ENCODE assay signal across 11 cellular contexts in the genomic region with DNA sequence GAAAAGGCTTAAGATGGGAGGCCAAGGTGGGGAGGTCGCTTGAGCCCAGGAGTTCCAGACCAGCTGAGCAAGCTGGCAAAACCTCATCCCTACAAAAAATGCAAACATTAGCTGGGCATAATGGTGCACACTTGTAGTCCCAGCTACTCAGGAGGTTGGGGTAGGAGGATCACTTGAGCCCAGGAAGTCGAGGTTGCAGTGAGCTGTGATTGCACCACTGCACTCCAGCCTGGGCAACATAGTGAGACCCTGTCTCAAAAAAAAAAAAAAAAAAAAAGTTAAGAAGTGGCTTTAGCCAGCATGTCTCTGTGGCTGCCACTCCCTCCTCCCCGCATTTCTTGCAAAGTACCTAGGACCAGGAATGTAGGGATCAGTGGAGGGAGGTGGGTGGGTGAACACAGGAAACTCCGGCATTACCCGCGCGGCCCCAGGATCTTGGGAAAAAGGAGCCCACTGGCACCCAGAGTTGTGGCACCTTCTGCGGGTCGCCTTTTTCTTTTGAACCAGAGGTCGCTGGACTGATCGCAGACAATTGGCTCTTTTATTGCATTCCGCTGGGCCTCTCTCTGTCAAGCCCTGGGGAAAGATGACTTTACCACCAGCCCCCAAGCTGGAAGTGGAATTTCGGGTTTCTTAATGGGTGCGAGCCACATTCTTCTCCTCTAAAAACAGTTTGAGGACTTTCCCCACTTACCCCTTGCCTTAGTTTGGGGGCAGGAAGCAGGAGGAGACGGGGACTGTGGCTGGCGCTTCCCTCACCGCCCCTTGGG. TPM values are rescaled to one million over a fixed set of nuclear protein-coding genes. Genes with fewer than 3 reads are reported as not detected.
DNase-seq lines count a peak whose midpoint lies in the region; ATAC-seq and TF ChIP-seq lines count a peak whose summit lies in the region.
"Had no signal": no experiment of that assay in that cellular context is flagged by ENCODE, and none has a peak within 500 bp of the region (broad histone marks: within the 10 kb centered on the region; RNA-seq: fewer than 3 reads in every experiment).

No MANE protein-coding gene starts in this region.

- peaks cover 31% of the 10 kb centered on the region for H3K27me3 Mint-ChIP-seq in activated CD4-positive, alpha-beta T cell treated with anti-CD3 and anti-CD28 coated beads, Interleukin-2, amount 10 ng/mL, durations not matched to agents 7 days and 5 days
- H3K27me3 Mint-ChIP-seq in central memory CD8-positive, alpha-beta T cell, result peaks cover 41% of the 10 kb centered on the region

- no peaks in the 10 kb centered on the region for H3K79me2 ChIP-seq in OCI-LY7 (ENCODE audit: insufficient read depth, low read depth, low read length)

- no peaks in the 10 kb centered on the region for H3K9me2 ChIP-seq in OCI-LY7 (ENCODE audit: insufficient read depth, low read length)

- TF ChIP-seq CTCF in OCI-LY7 (conservative IDR thresholded peaks at IDR 0.05; ENCODE audit: low read length) (no peak), mucosa of descending colon (IDR thresholded peaks at IDR 0.05) (no peak)

- H2AFZ ChIP-seq in OCI-LY7 (ENCODE audit: low read length) (no peak overlapping the region), neuronal stem cell (ENCODE audit: low read length) (peak overlapping the region; percentile 80)

- no peak overlapping the region for H2BK15ac ChIP-seq in neuronal stem cell (ENCODE audit: low read length)

- no peak overlapping the region for H2AK5ac ChIP-seq in neuronal stem cell (ENCODE audit: low read depth, low read length)

- peaks cover 13% of the 10 kb centered on the region for H3K36me3 Mint-ChIP-seq in activated CD4-positive, alpha-beta T cell treated with anti-CD3 and anti-CD28 coated beads, Interleukin-2, amount 10 ng/mL, durations not matched to agents 7 days and 5 days (ENCODE audit: low read depth)
- H3K36me3 Mint-ChIP-seq in central memory CD8-positive, alpha-beta T cell (ENCODE audit: insufficient read depth), result peaks cover 21% of the 10 kb centered on the region

- H3K9ac ChIP-seq in neuronal stem cell (ENCODE audit: low read depth, low read length, poor library complexity), result no peak overlapping the region

- no peak overlapping the region for H3K14ac ChIP-seq in neuronal stem cell (ENCODE audit: low read length)

- no peak overlapping the region for H2BK120ac ChIP-seq in neuronal stem cell (ENCODE audit: low read depth, low read length)

- CTCF ChIA-PET in activated CD4-positive, alpha-beta T cell treated with anti-CD3 and anti-CD28 coated beads, Interleukin-2, amount 10 ng/mL, durations not matched to agents 7 days and 5 days (lab: Charles Lee), result interaction anchor here (1.0 to 1.4 kb wide), 2 partner anchors 12 to 18 kb away, joined by 4 to 5 read pairs; no protein-coding TSS in a partner anchor
- CTCF ChIA-PET in OCI-LY7 (lab: Charles Lee; ENCODE audit: unreplicated experiment), result no interaction called here

- H3K4me1 ChIP-seq in OCI-LY7 (ENCODE audit: insufficient read depth, low read length, poor library complexity, severe bottlenecking), result peaks cover 13% of the 10 kb centered on the region
- H3K4me1 ChIP-seq in neuronal stem cell (ENCODE audit: control insufficient read depth in 2 of 2, insufficient read depth in 1 of 2, low read depth in 1 of 2, low read length in 2 of 2), result peaks cover 23 to 39% of the 10 kb centered on the region in 2 donors
- H3K4me1 ChIP-seq in mucosa of descending colon (ENCODE audit: low read depth), result peaks cover 38% of the 10 kb centered on the region

- H3K18ac ChIP-seq in neuronal stem cell (ENCODE audit: low read length), result no peak overlapping the region

- POLR2A ChIA-PET in activated CD4-positive, alpha-beta T cell treated with anti-CD3 and anti-CD28 coated beads, Interleukin-2, amount 10 ng/mL, durations not matched to agents 7 days and 5 days (lab: Charles Lee), result no interaction called here
- POLR2A ChIA-PET in OCI-LY7 (lab: Charles Lee), result no interaction called here

- H3K79me1 ChIP-seq in neuronal stem cell (ENCODE audit: low read depth, low read length), result no peaks in the 10 kb centered on the region

- no peak overlapping the region for H3K23ac ChIP-seq in neuronal stem cell (ENCODE audit: low read depth, low read length, poor library complexity)

- H4K20me1 ChIP-seq in OCI-LY7 (ENCODE audit: insufficient read depth, low read length), result no peaks in the 10 kb centered on the region

- H3K4me2 ChIP-seq in OCI-LY7 (ENCODE audit: low read length), result peak overlapping the region; percentile 68
- no peak overlapping the region for H3K4me2 ChIP-seq in neuronal stem cell (ENCODE audit: insufficient read depth, low read length, poor library complexity, severe bottlenecking)

- H3K27ac ChIP-seq in OCI-LY7 (ENCODE audit: low read depth, low read length, poor library complexity, severe bottlenecking) (no peak overlapping the region), neuronal stem cell (replicated peaks; ENCODE audit: low read length) (peak overlapping the region; percentile 28)

- no peak overlapping the region for H2BK5ac ChIP-seq in neuronal stem cell (ENCODE audit: low read length)

- H3K9me3 ChIP-seq in OCI-LY7 (ENCODE audit: low read length) (no peaks in the 10 kb centered on the region), neuronal stem cell (replicated peaks in 1 of 2; ENCODE audit: control insufficient read depth in 2 of 2, insufficient read depth in 1 of 2, low read depth in 1 of 2, low read length in 2 of 2) (no peaks in the 10 kb centered on the region), mucosa of descending colon (no peaks in the 10 kb centered on the region)

- intact Hi-C loops in OCI-LY7 (cut with micrococcal nuclease; ENCODE audit: unreplicated experiment), result no loop called here
- intact Hi-C loops in mucosa of descending colon (cut with DNase I, micrococcal nuclease), result no loop called here

- H3K4me1 Mint-ChIP-seq in activated CD4-positive, alpha-beta T cell treated with anti-CD3 and anti-CD28 coated beads, Interleukin-2, amount 10 ng/mL, durations not matched to agents 7 days and 5 days, result peaks cover 23% of the 10 kb centered on the region
- H3K4me1 Mint-ChIP-seq in central memory CD8-positive, alpha-beta T cell, result peaks cover 11% of the 10 kb centered on the region

- ATAC-seq in central memory CD8-positive, alpha-beta T cell (replicated peaks; ENCODE audit: extremely low read depth, poor library complexity, severe bottlenecking), result no peak
- ATAC-seq in mucosa of descending colon, result no peak

- no peak overlapping the region for H3K27ac Mint-ChIP-seq in activated CD4-positive, alpha-beta T cell treated with anti-CD3 and anti-CD28 coated beads, Interleukin-2, amount 10 ng/mL, durations not matched to agents 7 days and 5 days
- no peak overlapping the region for H3K27ac Mint-ChIP-seq in central memory CD8-positive, alpha-beta T cell (ENCODE audit: low read depth)

- no peak overlapping the region for H2BK12ac ChIP-seq in neuronal stem cell (ENCODE audit: low read length)

- H3K27me3 ChIP-seq in neuronal stem cell (ENCODE audit: control insufficient read depth in 3 of 3, insufficient read depth in 3 of 3, low read depth in 1 of 3, low read length in 3 of 3), result peaks cover 0 to 33% (median 15%) of the 10 kb centered on the region in 3 experiments

- no peak overlapping the region for H3K4ac ChIP-seq in neuronal stem cell (ENCODE audit: low read length)

- H3K4me3 Mint-ChIP-seq in activated CD4-positive, alpha-beta T cell treated with anti-CD3 and anti-CD28 coated beads, Interleukin-2, amount 10 ng/mL, durations not matched to agents 7 days and 5 days, result peak overlapping the region; percentile 62
- H3K4me3 Mint-ChIP-seq in central memory CD8-positive, alpha-beta T cell, result peak overlapping the region; percentile 78

- H3K36me3 ChIP-seq in OCI-LY7 (ENCODE audit: insufficient read depth, low read length), result no peaks in the 10 kb centered on the region
- peaks cover 4 to 31% of the 10 kb centered on the region in 2 donors for H3K36me3 ChIP-seq in neuronal stem cell (replicated peaks in 1 of 2; ENCODE audit: control insufficient read depth in 2 of 2, insufficient read depth in 2 of 2, low read length in 2 of 2)
- no peaks in the 10 kb centered on the region for H3K36me3 ChIP-seq in mucosa of descending colon (ENCODE audit: low read depth)

- H3K9me3 Mint-ChIP-seq in activated CD4-positive, alpha-beta T cell treated with anti-CD3 and anti-CD28 coated beads, Interleukin-2, amount 10 ng/mL, durations not matched to agents 7 days and 5 days, result no peaks in the 10 kb centered on the region
- no peaks in the 10 kb centered on the region for H3K9me3 Mint-ChIP-seq in central memory CD8-positive, alpha-beta T cell

- BruUV-seq in OCI-LY7 (replicated peaks; lab: Mats Ljungman, UMichigan), result no TSS peak

- H3K4me3 ChIP-seq in OCI-LY7 (ENCODE audit: low read depth, low read length, poor library complexity, severe bottlenecking) (no peak overlapping the region), neuronal stem cell (ENCODE audit: low read length in 2 of 2) (peak overlapping the region in 1 of 2 donors; percentile 59), mucosa of descending colon (no peak overlapping the region)

- H4K91ac ChIP-seq in neuronal stem cell (ENCODE audit: low read depth, low read length, poor library complexity), result no peak overlapping the region

- no peak for DNase-seq in activated CD4-positive, alpha-beta T cell treated with anti-CD3 and anti-CD28 coated beads, Interleukin-2, amount 10 ng/mL, durations not matched to agents 7 days and 5 days
- no peak for DNase-seq in activated CD4-positive, alpha-beta T cell treated with anti-CD3 and anti-CD28 coated beads, Interleukin-2, amount 50 U/mL, for 48 hours
- DNase-seq in OCI-LY7 (ENCODE audit: low spot score), result no peak
- no peak for DNase-seq in central memory CD8-positive, alpha-beta T cell (ENCODE audit: low spot score in 2 of 2)
- DNase-seq in neuronal stem cell (ENCODE audit: low spot score), result no peak
- no peak for DNase-seq in mucosa of descending colon
- no peak for DNase-seq in NCI-H1417 treated with DMSO at 0.1 percent for 48 hours (lab: John Stamatoyannopoulos, UW)
- no peak for DNase-seq in activated CD4-positive, CD25-positive, alpha-beta regulatory T cell (lab: John Stamatoyannopoulos, UW)
- DNase-seq: amniotic stem cell; stimulated activated CD4-positive, alpha-beta T cell treated with anti-CD3 and anti-CD28 coated beads, Interleukin-1b, Interleukin-23, amount 100 ng/mL, for 48 hours had no signal

- WGBS in neuronal stem cell (ENCODE audit: extremely low coverage in 2 of 2, insufficient read length in 2 of 2, insufficient replicate concordance in 1 of 2), 2 donors, result no CpG with 5 or more reads among the region's 17 CpGs

- no peak overlapping the region for H4K8ac ChIP-seq in neuronal stem cell (ENCODE audit: low read depth, low read length)

RNA-seq across cellular contexts. Expression of gene VGF, which starts 3.5 kb away (rescaled TPM):
- total RNA-seq in activated CD4-positive, alpha-beta T cell treated with anti-CD3 and anti-CD28 coated beads, Interleukin-2, amount 10 ng/mL, durations not matched to agents 7 days and 5 days, result under 1 TPM; 0.15 to 0.22 TPM
- not detected in 2 replicates for total RNA-seq in OCI-LY7 (2014; rRNA removed; shearing (Covaris generic))
- 1.5 TPM in 2 replicates for total RNA-seq in OCI-LY7 (2022)
- polyA plus RNA-seq in neuronal stem cell (2013, experiment 1 of 2), result 3.6 TPM
- polyA plus RNA-seq in neuronal stem cell (2013, experiment 2 of 2), result 3.9 TPM
- under 1 TPM; 0.38 to 0.84 (median 0.46) TPM for total RNA-seq in mucosa of descending colon

RNA-seq across cellular contexts. Expression of gene AP1S1, which starts 7.6 kb away (rescaled TPM):
- 10 to 100 TPM; 37.9 to 48.2 TPM for total RNA-seq in activated CD4-positive, alpha-beta T cell treated with anti-CD3 and anti-CD28 coated beads, Interleukin-2, amount 10 ng/mL, durations not matched to agents 7 days and 5 days
- 57.9 and 88.0 TPM in 2 replicates for total RNA-seq in OCI-LY7 (2014; rRNA removed; shearing (Covaris generic))
- total RNA-seq in OCI-LY7 (2022), result 58.3 and 67.3 TPM in 2 replicates
- polyA plus RNA-seq in neuronal stem cell (2013, experiment 1 of 2), result 50.8 TPM
- polyA plus RNA-seq in neuronal stem cell (2013, experiment 2 of 2), result 51.6 TPM
- 10 to 100 TPM; 32.3 to 83.6 (median 63.9) TPM for total RNA-seq in mucosa of descending colon

RNA-seq across cellular contexts. Expression of gene NAT16, which starts 18.2 kb away (rescaled TPM):
- not detected for total RNA-seq in activated CD4-positive, alpha-beta T cell treated with anti-CD3 and anti-CD28 coated beads, Interleukin-2, amount 10 ng/mL, durations not matched to agents 7 days and 5 days
- total RNA-seq in OCI-LY7 (2014; rRNA removed; shearing (Covaris generic)), result 0.22 TPM in 1 of 2 replicates, not detected in the other
- total RNA-seq in OCI-LY7 (2022) (not detected in 2 replicates), mucosa of descending colon (not detected)
- polyA plus RNA-seq in neuronal stem cell (2013, experiment 1 of 2), result 1.4 TPM
- polyA plus RNA-seq in neuronal stem cell (2013, experiment 2 of 2), result 1.6 TPM

RNA-seq across cellular contexts. Expression of gene SERPINE1, which starts 35.0 kb away (rescaled TPM):
- total RNA-seq in activated CD4-positive, alpha-beta T cell treated with anti-CD3 and anti-CD28 coated beads, Interleukin-2, amount 10 ng/mL, durations not matched to agents 7 days and 5 days, result under 1 TPM; 0.05 to 0.27 TPM
- not detected in 2 replicates for total RNA-seq in OCI-LY7 (2014; rRNA removed; shearing (Covaris generic))
- total RNA-seq in OCI-LY7 (2022) (0.30 and 0.42 TPM in 2 replicates), mucosa of descending colon (1 to 10 TPM in 2 of 3 donors, under 1 TPM in 1; 0.55 to 2.9 (median 1.6) TPM)
- polyA plus RNA-seq in neuronal stem cell (2013, experiment 1 of 2), result 2.3 TPM
- 2.2 TPM for polyA plus RNA-seq in neuronal stem cell (2013, experiment 2 of 2)

RNA-seq across cellular contexts. Expression of gene MOGAT3, which starts 39.0 kb away (rescaled TPM):
- total RNA-seq in activated CD4-positive, alpha-beta T cell treated with anti-CD3 and anti-CD28 coated beads, Interleukin-2, amount 10 ng/mL, durations not matched to agents 7 days and 5 days, result not detected
- total RNA-seq in OCI-LY7 (2014; rRNA removed; shearing (Covaris generic)), result not detected in 2 replicates
- total RNA-seq in OCI-LY7 (2022) (not detected in 2 replicates), mucosa of descending colon (10 to 100 TPM; 27.9 to 66.2 (median 58.3) TPM)
- not detected for polyA plus RNA-seq in neuronal stem cell (2013, experiment 1 of 2)
- polyA plus RNA-seq in neuronal stem cell (2013, experiment 2 of 2), result not detected
- polyA plus RNA-seq: AG04450 had no signal
